ENCODE assay signal across 1 cellular context in the genomic region with DNA sequence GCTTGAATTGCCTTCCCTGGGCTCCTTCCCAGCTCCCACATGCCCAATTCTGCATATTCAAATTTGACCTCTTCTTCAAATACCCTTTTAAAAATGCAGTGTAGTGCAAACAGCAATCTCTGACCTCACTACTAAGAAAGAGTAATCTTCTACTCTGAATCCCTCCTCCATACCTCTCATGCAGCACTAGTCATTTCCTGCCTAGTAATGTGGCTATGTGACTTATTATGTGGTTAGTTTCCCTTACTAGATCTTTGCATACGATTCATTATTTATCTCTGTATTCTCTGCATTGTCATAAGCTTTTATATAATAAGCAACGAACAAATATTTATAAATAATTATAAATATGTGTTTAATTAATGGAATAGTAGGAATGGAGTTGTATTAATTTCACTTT.
A peak's percentile ranks its signal among the peaks of the same experiment; 100 is the strongest.
TF ChIP-seq lines count a peak whose summit lies in the region.

No MANE protein-coding gene starts in this region.

TF ChIP-seq in GM12878, 131 proteins besides CTCF, POLR2A, EP300 and RAD21 (continued from another document):
- TF ChIP-seq, protein P1, sequence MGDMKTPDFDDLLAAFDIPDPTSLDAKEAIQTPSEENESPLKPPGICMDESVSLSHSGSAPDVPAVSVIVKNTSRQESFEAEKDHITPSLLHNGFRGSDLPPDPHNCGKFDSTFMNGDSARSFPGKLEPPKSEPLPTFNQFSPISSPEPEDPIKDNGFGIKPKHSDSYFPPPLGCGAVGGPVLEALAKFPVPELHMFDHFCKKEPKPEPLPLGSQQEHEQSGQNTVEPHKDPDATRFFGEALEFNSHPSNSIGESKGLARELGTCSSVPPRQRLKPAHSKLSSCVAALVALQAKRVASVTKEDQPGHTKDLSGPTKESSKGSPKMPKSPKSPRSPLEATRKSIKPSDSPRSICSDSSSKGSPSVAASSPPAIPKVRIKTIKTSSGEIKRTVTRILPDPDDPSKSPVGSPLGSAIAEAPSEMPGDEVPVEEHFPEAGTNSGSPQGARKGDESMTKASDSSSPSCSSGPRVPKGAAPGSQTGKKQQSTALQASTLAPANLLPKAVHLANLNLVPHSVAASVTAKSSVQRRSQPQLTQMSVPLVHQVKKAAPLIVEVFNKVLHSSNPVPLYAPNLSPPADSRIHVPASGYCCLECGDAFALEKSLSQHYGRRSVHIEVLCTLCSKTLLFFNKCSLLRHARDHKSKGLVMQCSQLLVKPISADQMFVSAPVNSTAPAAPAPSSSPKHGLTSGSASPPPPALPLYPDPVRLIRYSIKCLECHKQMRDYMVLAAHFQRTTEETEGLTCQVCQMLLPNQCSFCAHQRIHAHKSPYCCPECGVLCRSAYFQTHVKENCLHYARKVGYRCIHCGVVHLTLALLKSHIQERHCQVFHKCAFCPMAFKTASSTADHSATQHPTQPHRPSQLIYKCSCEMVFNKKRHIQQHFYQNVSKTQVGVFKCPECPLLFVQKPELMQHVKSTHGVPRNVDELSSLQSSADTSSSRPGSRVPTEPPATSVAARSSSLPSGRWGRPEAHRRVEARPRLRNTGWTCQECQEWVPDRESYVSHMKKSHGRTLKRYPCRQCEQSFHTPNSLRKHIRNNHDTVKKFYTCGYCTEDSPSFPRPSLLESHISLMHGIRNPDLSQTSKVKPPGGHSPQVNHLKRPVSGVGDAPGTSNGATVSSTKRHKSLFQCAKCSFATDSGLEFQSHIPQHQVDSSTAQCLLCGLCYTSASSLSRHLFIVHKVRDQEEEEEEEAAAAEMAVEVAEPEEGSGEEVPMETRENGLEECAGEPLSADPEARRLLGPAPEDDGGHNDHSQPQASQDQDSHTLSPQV (IDR thresholded peaks at IDR 0.05): no peak
- TF ChIP-seq RUNX3 (IDR thresholded peaks at IDR 0.05; ENCODE audit: low read length) (peak; percentile 98), NR2C2 (IDR thresholded peaks at IDR 0.05; ENCODE audit: borderline replicate concordance, control insufficient read depth, insufficient read length, low read depth) (no peak), SUZ12 (IDR thresholded peaks at IDR 0.05; ENCODE audit: unreplicated experiment) (no peak), EGR1 (IDR thresholded peaks at IDR 0.05; ENCODE audit: borderline replicate concordance in 1 of 2, low read depth in 2 of 2, low read length in 2 of 2) (no peak), SUPT20H (IDR thresholded peaks at IDR 0.05; ENCODE audit: borderline replicate concordance, control insufficient read depth, low read depth, low read length) (no peak), CBX3 (IDR thresholded peaks at IDR 0.05; ENCODE audit: borderline replicate concordance, low read depth) (no peak), KAT2A (conservative IDR thresholded peaks at IDR 0.05; ENCODE audit: control insufficient read depth, low read depth, low read length) (no peak), CEBPB (IDR thresholded peaks at IDR 0.05; ENCODE audit: borderline replicate concordance in 1 of 2, low read depth in 2 of 2, low read length in 2 of 2) (0 out of 4 replicates have a peak, but pooled peaks of 1 of the 2 experiments have one; percentile 29), WRNIP1 (IDR thresholded peaks at IDR 0.05; ENCODE audit: borderline replicate concordance, low read depth, low read length) (no peak), RBBP5 (conservative IDR thresholded peaks at IDR 0.05) (no peak), FOXK2 (IDR thresholded peaks at IDR 0.05) (no peak), IRF4 (IDR thresholded peaks at IDR 0.05; ENCODE audit: low read depth, low read length) (peak; percentile 65; the same call in 1 of the 2 replicates), POU2F2 (IDR thresholded peaks at IDR 0.05; ENCODE audit: borderline replicate concordance, low read depth, low read length) (peak; percentile 82; the same call in 2 of the 3 replicates), CREB1 (IDR thresholded peaks at IDR 0.05; ENCODE audit: low read depth) (peak; percentile 63), TAF1 (IDR thresholded peaks at IDR 0.05; ENCODE audit: borderline replicate concordance, low read depth, low read length) (no peak), JUND (IDR thresholded peaks at IDR 0.05; ENCODE audit: low read depth, low read length) (0 out of 2 replicates have a peak, but pooled peaks have one; percentile 14), SPI1 (IDR thresholded peaks at IDR 0.05; ENCODE audit: borderline replicate concordance, insufficient read depth, low read depth, low read length) (no peak), BCL11A (IDR thresholded peaks at IDR 0.05; ENCODE audit: low read depth, low read length) (peak; percentile 66; the same call in 1 of the 2 replicates), EED (IDR thresholded peaks at IDR 0.05; ENCODE audit: low read depth) (no peak), IKZF2 (IDR thresholded peaks at IDR 0.05) (no peak), CBFB (IDR thresholded peaks at IDR 0.05; ENCODE audit: low read depth) (0 out of 2 replicates have a peak, but pooled peaks have one; percentile 48), ATF7 (IDR thresholded peaks at IDR 0.05; ENCODE audit: low read depth) (peak; percentile 63; the same call in 1 of the 2 replicates), MXI1 (IDR thresholded peaks at IDR 0.05; ENCODE audit: low read depth, low read length) (no peak), JUNB (IDR thresholded peaks at IDR 0.05) (peak; percentile 80), TARDBP (IDR thresholded peaks at IDR 0.05; ENCODE audit: borderline replicate concordance) (no peak), GATAD2B (conservative IDR thresholded peaks at IDR 0.05; ENCODE audit: low read depth) (no peak), RFX5 (IDR thresholded peaks at IDR 0.05; ENCODE audit: low read depth, low read length) (no peak), MYC (IDR thresholded peaks at IDR 0.05; ENCODE audit: insufficient read depth, insufficient read length, insufficient replicate concordance, low read length, severe bottlenecking) (no peak), CREM (IDR thresholded peaks at IDR 0.05; ENCODE audit: low read depth) (peak; percentile 48; the same call in 1 of the 2 replicates), ZNF207 (IDR thresholded peaks at IDR 0.05; ENCODE audit: borderline replicate concordance) (no peak), ZNF274 (IDR thresholded peaks at IDR 0.05; ENCODE audit: insufficient read depth, insufficient read length) (no peak), TBL1XR1 (IDR thresholded peaks at IDR 0.05; ENCODE audit: low read depth, low read length) (no peak), IKZF1 (conservative IDR thresholded peaks at IDR 0.05) (no peak), FOXM1 (IDR thresholded peaks at IDR 0.05; ENCODE audit: low read depth, low read length) (peak; percentile 37; the same call in 1 of the 2 replicates)
- TF ChIP-seq, protein P2, sequence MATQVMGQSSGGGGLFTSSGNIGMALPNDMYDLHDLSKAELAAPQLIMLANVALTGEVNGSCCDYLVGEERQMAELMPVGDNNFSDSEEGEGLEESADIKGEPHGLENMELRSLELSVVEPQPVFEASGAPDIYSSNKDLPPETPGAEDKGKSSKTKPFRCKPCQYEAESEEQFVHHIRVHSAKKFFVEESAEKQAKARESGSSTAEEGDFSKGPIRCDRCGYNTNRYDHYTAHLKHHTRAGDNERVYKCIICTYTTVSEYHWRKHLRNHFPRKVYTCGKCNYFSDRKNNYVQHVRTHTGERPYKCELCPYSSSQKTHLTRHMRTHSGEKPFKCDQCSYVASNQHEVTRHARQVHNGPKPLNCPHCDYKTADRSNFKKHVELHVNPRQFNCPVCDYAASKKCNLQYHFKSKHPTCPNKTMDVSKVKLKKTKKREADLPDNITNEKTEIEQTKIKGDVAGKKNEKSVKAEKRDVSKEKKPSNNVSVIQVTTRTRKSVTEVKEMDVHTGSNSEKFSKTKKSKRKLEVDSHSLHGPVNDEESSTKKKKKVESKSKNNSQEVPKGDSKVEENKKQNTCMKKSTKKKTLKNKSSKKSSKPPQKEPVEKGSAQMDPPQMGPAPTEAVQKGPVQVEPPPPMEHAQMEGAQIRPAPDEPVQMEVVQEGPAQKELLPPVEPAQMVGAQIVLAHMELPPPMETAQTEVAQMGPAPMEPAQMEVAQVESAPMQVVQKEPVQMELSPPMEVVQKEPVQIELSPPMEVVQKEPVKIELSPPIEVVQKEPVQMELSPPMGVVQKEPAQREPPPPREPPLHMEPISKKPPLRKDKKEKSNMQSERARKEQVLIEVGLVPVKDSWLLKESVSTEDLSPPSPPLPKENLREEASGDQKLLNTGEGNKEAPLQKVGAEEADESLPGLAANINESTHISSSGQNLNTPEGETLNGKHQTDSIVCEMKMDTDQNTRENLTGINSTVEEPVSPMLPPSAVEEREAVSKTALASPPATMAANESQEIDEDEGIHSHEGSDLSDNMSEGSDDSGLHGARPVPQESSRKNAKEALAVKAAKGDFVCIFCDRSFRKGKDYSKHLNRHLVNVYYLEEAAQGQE (IDR thresholded peaks at IDR 0.05; ENCODE audit: low read depth, low read length): no peak
- TF ChIP-seq, protein P3, sequence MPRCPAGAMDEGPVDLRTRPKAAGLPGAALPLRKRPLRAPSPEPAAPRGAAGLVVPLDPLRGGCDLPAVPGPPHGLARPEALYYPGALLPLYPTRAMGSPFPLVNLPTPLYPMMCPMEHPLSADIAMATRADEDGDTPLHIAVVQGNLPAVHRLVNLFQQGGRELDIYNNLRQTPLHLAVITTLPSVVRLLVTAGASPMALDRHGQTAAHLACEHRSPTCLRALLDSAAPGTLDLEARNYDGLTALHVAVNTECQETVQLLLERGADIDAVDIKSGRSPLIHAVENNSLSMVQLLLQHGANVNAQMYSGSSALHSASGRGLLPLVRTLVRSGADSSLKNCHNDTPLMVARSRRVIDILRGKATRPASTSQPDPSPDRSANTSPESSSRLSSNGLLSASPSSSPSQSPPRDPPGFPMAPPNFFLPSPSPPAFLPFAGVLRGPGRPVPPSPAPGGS (IDR thresholded peaks at IDR 0.05; ENCODE audit: borderline replicate concordance, insufficient read depth, low read depth, low read length, poor library complexity, severe bottlenecking): no peak
